Comparison of ENCODE assay signal across 8 cellular contexts in the genomic region with DNA sequence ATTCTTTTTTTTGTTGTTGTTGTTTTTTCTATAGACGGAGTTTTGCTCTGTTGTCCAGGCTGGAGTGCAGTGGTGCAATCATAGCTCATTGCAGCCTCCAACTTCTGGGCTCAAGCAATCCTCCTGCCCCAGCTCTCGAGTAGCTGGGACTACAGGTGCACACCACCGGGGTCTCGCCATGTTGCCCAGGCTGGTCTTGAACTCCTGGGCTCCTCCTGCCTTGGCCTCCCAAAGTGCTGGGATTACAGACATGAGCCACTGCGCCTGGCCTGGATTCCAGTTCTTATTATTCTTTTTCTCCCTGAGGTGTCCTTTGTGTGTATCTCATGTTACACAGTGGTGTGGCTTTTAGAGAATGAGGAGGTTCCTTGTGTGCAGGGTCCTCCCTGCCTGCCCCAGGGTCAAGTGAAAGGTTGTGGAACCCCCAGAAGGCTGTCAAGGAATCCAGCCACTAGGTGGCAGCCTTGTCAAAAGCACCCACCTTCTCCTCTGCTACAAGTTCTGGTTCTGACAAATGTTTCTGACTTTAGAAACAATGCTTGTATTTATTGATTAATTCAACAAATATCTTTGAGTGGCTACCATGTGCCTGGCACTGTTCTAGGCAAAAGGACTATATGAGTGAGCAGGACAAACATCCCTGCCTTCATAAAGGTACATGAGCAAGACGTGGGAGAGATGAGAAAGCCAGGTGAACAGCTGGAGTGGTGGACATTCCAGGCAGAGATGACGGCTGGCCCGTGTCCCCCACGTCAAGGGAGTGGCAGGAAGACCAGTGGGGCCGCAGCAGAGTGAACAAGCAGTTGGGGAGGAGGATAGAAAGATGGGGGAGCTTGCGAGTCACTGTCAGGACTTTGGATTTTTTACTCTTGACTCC.
DNase-seq lines count a peak whose midpoint lies in the region; ATAC-seq and TF ChIP-seq lines count a peak whose summit lies in the region.

No MANE protein-coding gene starts in this region.

- no peaks in the 10 kb centered on the region for H3K4me1 ChIP-seq in parathyroid adenoma
- peaks cover 0 to 27% (median 11%) of the 10 kb centered on the region in 4 donors for H3K4me1 ChIP-seq in tibial artery

- H3K4me2 ChIP-seq in parathyroid adenoma (ENCODE audit: low read length), result no peak overlapping the region

- H3K79me2 ChIP-seq in parathyroid adenoma, result no peaks in the 10 kb centered on the region

- H3K27ac ChIP-seq in parathyroid adenoma (no peak overlapping the region), tibial artery (peak overlapping the region; percentile 20 to 31)

- intact Hi-C loops in tibial artery (cut with DNase I; ENCODE audit: low total_unique reads), result loop anchor here (2.0 to 5.0 kb wide), 2 partner anchors 106 to 199 kb away; no protein-coding TSS in a partner anchor

- no peak for ATAC-seq in GM19035 (IDR thresholded peaks at IDR 0.05; ENCODE audit: unreplicated experiment)

- no peak overlapping the region for H2AFZ ChIP-seq in parathyroid adenoma

- H3K27me3 ChIP-seq in parathyroid adenoma (ENCODE audit: control insufficient read depth, insufficient read depth, low read length) (no peaks in the 10 kb centered on the region), tibial artery (no peaks in the 10 kb centered on the region)

- H3K36me3 ChIP-seq in parathyroid adenoma (ENCODE audit: control insufficient read depth, insufficient read depth, low read length) (no peaks in the 10 kb centered on the region), tibial artery (peaks cover 0 to 3% (median 0%) of the 10 kb centered on the region in 3 donors)

- no peaks in the 10 kb centered on the region for H3K9me3 ChIP-seq in parathyroid adenoma (ENCODE audit: control insufficient read depth, low read length)
- no peaks in the 10 kb centered on the region for H3K9me3 ChIP-seq in tibial artery

- peak; percentile 47 for DNase-seq in CMK (ENCODE audit: low read depth)
- peak in 56 of 76 experiments; percentile 1 to 65 (median 34) for DNase-seq in HUDEP-2 (lab: John Stamatoyannopoulos, UW; ENCODE audit: unreplicated experiment in 76 of 76)
- peak; percentile 58 for DNase-seq in SK-N-DZ (ENCODE audit: low spot score)
- peak; percentile 74 for DNase-seq in activated naive CD4-positive, alpha-beta T cell treated with anti-CD3 and anti-CD28 coated beads, Interleukin-2, amount 50 U/mL, for 16 hours
- DNase-seq in germinal center (ENCODE audit: low spot score), result peak; percentile 72
- DNase-seq in tibial artery, result peak; percentile 58 to 72

- no peak overlapping the region for H3K9ac ChIP-seq in parathyroid adenoma

- H3K4me3 ChIP-seq in parathyroid adenoma (ENCODE audit: low read depth, low read length) (no peak overlapping the region), tibial artery (peak overlapping the region in 1 of 2 donors; percentile 12)

- TF ChIP-seq CTCF in parathyroid adenoma (IDR thresholded peaks at IDR 0.05) (peak; percentile 88), tibial artery (IDR thresholded peaks at IDR 0.05) (peak; percentile 82 to 85)
